1 cellular context compared by ENCODE assay signal in the genomic region with DNA sequence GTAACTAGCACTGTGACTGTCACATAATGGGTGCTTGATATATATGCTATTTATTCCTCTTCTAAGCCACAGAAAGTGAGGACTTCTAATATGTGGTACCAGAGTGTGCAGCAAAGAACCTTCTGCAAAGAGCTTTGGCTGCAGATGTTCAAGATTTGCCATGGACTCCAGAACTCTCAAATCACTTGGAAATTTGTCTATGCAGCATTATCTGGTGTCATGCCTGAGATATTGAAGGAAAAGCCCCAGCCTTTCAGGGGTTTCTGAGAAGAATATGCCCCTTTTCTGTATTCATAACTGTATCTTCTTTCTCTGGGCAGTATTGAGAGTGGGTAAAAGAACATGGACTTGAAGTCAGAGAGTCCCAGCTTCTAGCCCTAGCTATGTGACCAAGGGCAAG.
TF ChIP-seq lines count a peak whose summit lies in the region.

No MANE protein-coding gene starts in this region.

TF ChIP-seq in HepG2, 621 proteins besides CTCF, POLR2A, EP300 and RAD21 (continued from another document):
- TF ChIP-seq, protein P1, sequence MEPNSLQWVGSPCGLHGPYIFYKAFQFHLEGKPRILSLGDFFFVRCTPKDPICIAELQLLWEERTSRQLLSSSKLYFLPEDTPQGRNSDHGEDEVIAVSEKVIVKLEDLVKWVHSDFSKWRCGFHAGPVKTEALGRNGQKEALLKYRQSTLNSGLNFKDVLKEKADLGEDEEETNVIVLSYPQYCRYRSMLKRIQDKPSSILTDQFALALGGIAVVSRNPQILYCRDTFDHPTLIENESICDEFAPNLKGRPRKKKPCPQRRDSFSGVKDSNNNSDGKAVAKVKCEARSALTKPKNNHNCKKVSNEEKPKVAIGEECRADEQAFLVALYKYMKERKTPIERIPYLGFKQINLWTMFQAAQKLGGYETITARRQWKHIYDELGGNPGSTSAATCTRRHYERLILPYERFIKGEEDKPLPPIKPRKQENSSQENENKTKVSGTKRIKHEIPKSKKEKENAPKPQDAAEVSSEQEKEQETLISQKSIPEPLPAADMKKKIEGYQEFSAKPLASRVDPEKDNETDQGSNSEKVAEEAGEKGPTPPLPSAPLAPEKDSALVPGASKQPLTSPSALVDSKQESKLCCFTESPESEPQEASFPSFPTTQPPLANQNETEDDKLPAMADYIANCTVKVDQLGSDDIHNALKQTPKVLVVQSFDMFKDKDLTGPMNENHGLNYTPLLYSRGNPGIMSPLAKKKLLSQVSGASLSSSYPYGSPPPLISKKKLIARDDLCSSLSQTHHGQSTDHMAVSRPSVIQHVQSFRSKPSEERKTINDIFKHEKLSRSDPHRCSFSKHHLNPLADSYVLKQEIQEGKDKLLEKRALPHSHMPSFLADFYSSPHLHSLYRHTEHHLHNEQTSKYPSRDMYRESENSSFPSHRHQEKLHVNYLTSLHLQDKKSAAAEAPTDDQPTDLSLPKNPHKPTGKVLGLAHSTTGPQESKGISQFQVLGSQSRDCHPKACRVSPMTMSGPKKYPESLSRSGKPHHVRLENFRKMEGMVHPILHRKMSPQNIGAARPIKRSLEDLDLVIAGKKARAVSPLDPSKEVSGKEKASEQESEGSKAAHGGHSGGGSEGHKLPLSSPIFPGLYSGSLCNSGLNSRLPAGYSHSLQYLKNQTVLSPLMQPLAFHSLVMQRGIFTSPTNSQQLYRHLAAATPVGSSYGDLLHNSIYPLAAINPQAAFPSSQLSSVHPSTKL (CRISPR knock-in tag; IDR thresholded peaks at IDR 0.05), result no peak
- TF ChIP-seq ZNF615 (CRISPR knock-in tag; IDR thresholded peaks at IDR 0.05; ENCODE audit: borderline replicate concordance) (no peak), ZNF446 (CRISPR knock-in tag; IDR thresholded peaks at IDR 0.05) (no peak), NFKBIZ (CRISPR knock-in tag; IDR thresholded peaks at IDR 0.05) (no peak), PHF5A (CRISPR knock-in tag; IDR thresholded peaks at IDR 0.05; ENCODE audit: low read depth, unreplicated experiment) (no peak), MAFF (IDR thresholded peaks at IDR 0.05; ENCODE audit: low read depth, low read length) (peak; percentile 83)
